ENCODE assay signal across 17 cellular contexts in genomic region chr15:52284164-52284563, GRCh38. TPM values are rescaled to one million over a fixed set of nuclear protein-coding genes. Genes with fewer than 3 reads are reported as not detected.
DNase-seq lines count a peak whose midpoint lies in the region; ATAC-seq and TF ChIP-seq lines count a peak whose summit lies in the region.
"Had no signal": no experiment of that assay in that cellular context is flagged by ENCODE, and none has a peak within 500 bp of the region (broad histone marks: within the 10 kb centered on the region; RNA-seq: fewer than 3 reads in every experiment).

No MANE protein-coding gene starts in this region.

- H4K20me1 ChIP-seq in fibroblast of lung (ENCODE audit: control insufficient read depth, extremely low read depth, insufficient read depth, low read length) = no peaks in the 10 kb centered on the region
- H4K20me1 ChIP-seq in smooth muscle cell (ENCODE audit: low read depth) = no peaks in the 10 kb centered on the region

- H3K27me3 Mint-ChIP-seq in activated naive CD8-positive, alpha-beta T cell treated with anti-CD3 and anti-CD28 coated beads, Interleukin-2, amount 50 U/mL, for 24 hours = peaks cover 2% of the 10 kb centered on the region
- no peaks in the 10 kb centered on the region for H3K27me3 Mint-ChIP-seq in activated naive CD8-positive, alpha-beta T cell treated with anti-CD3 and anti-CD28 coated beads for 36 hours
- H3K27me3 Mint-ChIP-seq: brain, IgD-negative memory B cell had no signal

- H3K4me2 ChIP-seq in fibroblast of lung (ENCODE audit: extremely low read depth, insufficient read depth, low read length) (no peak overlapping the region), smooth muscle cell (no peak overlapping the region)
- H3K4me2 ChIP-seq: GM23338 had no signal

- no peaks in the 10 kb centered on the region for H3K4me1 Mint-ChIP-seq in activated naive CD8-positive, alpha-beta T cell treated with anti-CD3 and anti-CD28 coated beads, Interleukin-2, amount 50 U/mL, for 24 hours
- no peaks in the 10 kb centered on the region for H3K4me1 Mint-ChIP-seq in activated naive CD8-positive, alpha-beta T cell treated with anti-CD3 and anti-CD28 coated beads for 36 hours

- H3K4me1 ChIP-seq in fibroblast of lung (ENCODE audit: control insufficient read depth, extremely low read depth, insufficient read depth, low read length) = no peaks in the 10 kb centered on the region
- H3K4me1 ChIP-seq in smooth muscle cell (ENCODE audit: low read depth) = no peaks in the 10 kb centered on the region

- no peak for DNase-seq in activated naive CD8-positive, alpha-beta T cell treated with anti-CD3 and anti-CD28 coated beads, Interleukin-2, amount 50 U/mL, for 24 hours
- no peak for DNase-seq in activated naive CD8-positive, alpha-beta T cell treated with anti-CD3 and anti-CD28 coated beads for 36 hours
- DNase-seq in RKO (ENCODE audit: low spot score) (peak; percentile 59), fibroblast of lung (ENCODE audit: low read depth in 2 of 2) (peak; percentile 37 to 62), smooth muscle cell (lab: John Stamatoyannopoulos, UW; ENCODE audit: unreplicated experiment) (no peak), hippocampal formation (lab: John Stamatoyannopoulos, UW) (no peak), omental fat pad (ENCODE audit: low spot score) (no peak), inferior parietal cortex (ENCODE audit: extremely low spot score) (no peak)
- DNase-seq: activated CD4-positive, alpha-beta T cell treated with anti-CD3 and anti-CD28 coated beads, Interleukin-2, amount 50 U/mL, for 1 hour; effector CD4-positive, alpha-beta T cell; NCI-H1105 treated with DMSO at 0.1 percent for 48 hours; SIG-M5; upper lobe of left lung had no signal

- H3K9me3 ChIP-seq in fibroblast of lung (ENCODE audit: control insufficient read depth, insufficient read depth, low read depth, low read length) = no peaks in the 10 kb centered on the region
- H3K9me3 ChIP-seq in smooth muscle cell (replicated peaks; ENCODE audit: low read depth) = no peaks in the 10 kb centered on the region
- H3K9me3 ChIP-seq: neutrophil, upper lobe of left lung had no signal

- H3K36me3 ChIP-seq in fibroblast of lung (ENCODE audit: control insufficient read depth, insufficient read depth, low read length) (no peaks in the 10 kb centered on the region), smooth muscle cell (ENCODE audit: low read depth) (no peaks in the 10 kb centered on the region)
- H3K36me3 ChIP-seq: neutrophil had no signal

- H3K4me3 Mint-ChIP-seq in activated naive CD8-positive, alpha-beta T cell treated with anti-CD3 and anti-CD28 coated beads, Interleukin-2, amount 50 U/mL, for 24 hours = no peak overlapping the region
- H3K4me3 Mint-ChIP-seq in activated naive CD8-positive, alpha-beta T cell treated with anti-CD3 and anti-CD28 coated beads for 36 hours = no peak overlapping the region
- H3K4me3 Mint-ChIP-seq: brain, GM23338, IgD-negative memory B cell had no signal

- H3K4me3 ChIP-seq in fibroblast of lung (replicated peaks in 1 of 4; ENCODE audit: control extremely low read depth in 1 of 4, insufficient read depth in 1 of 4, low read depth in 3 of 4, low read length in 4 of 4) (no peak overlapping the region), smooth muscle cell (no peak overlapping the region)
- H3K4me3 ChIP-seq: GM23338, upper lobe of left lung had no signal

- no peak overlapping the region for H2AFZ ChIP-seq in fibroblast of lung (ENCODE audit: low read length)
- H2AFZ ChIP-seq in smooth muscle cell (ENCODE audit: low read depth) = no peak overlapping the region
- H2AFZ ChIP-seq: GM23338 had no signal

- H3K9ac ChIP-seq in fibroblast of lung (ENCODE audit: insufficient read depth, low read length) = no peak overlapping the region
- no peak overlapping the region for H3K9ac ChIP-seq in smooth muscle cell (ENCODE audit: low read depth)

- no peak for TF ChIP-seq CTCF in fibroblast of lung (conservative IDR thresholded peaks at IDR 0.05 in 1 of 2, IDR thresholded peaks at IDR 0.05 in 1 of 2; ENCODE audit: low read depth in 1 of 2, low read length in 2 of 2)
- no peak for TF ChIP-seq CTCF in smooth muscle cell (IDR thresholded peaks at IDR 0.05; ENCODE audit: borderline replicate concordance, insufficient read depth, poor library complexity, severe bottlenecking)
- no peak for TF ChIP-seq CTCF in omental fat pad (IDR thresholded peaks at IDR 0.05)

- no peaks in the 10 kb centered on the region for H3K79me2 ChIP-seq in fibroblast of lung (ENCODE audit: control insufficient read depth, insufficient read depth, low read length)
- H3K79me2 ChIP-seq in smooth muscle cell (ENCODE audit: low read depth) = no peaks in the 10 kb centered on the region

- H3K27ac ChIP-seq in fibroblast of lung (ENCODE audit: insufficient read depth, low read length) (no peak overlapping the region), smooth muscle cell (ENCODE audit: low read depth) (no peak overlapping the region)
- H3K27ac ChIP-seq: neutrophil had no signal

- ATAC-seq in activated naive CD8-positive, alpha-beta T cell treated with anti-CD3 and anti-CD28 coated beads, Interleukin-2, amount 50 U/mL, for 24 hours = peak; percentile 38
- no peak for ATAC-seq in omental fat pad (ENCODE audit: low FRiP score)
- ATAC-seq: GM23338 had no signal

- no peaks in the 10 kb centered on the region for H3K27me3 ChIP-seq in fibroblast of lung (ENCODE audit: control insufficient read depth, insufficient read depth, low read length)
- no peaks in the 10 kb centered on the region for H3K27me3 ChIP-seq in smooth muscle cell (ENCODE audit: low read depth)
- H3K27me3 ChIP-seq: neutrophil, upper lobe of left lung had no signal

- H3F3A ChIP-seq in smooth muscle cell (ENCODE audit: low read depth) = no peaks in the 10 kb centered on the region

- H3K9me3 Mint-ChIP-seq in activated naive CD8-positive, alpha-beta T cell treated with anti-CD3 and anti-CD28 coated beads, Interleukin-2, amount 50 U/mL, for 24 hours = no peaks in the 10 kb centered on the region
- no peaks in the 10 kb centered on the region for H3K9me3 Mint-ChIP-seq in activated naive CD8-positive, alpha-beta T cell treated with anti-CD3 and anti-CD28 coated beads for 36 hours
- H3K9me3 Mint-ChIP-seq: IgD-negative memory B cell had no signal

- 69% methylated on average over 3 of the region's 3 CpGs for WGBS in smooth muscle cell (ENCODE audit: low lambda C conversion rate)

- H3K36me3 Mint-ChIP-seq in activated naive CD8-positive, alpha-beta T cell treated with anti-CD3 and anti-CD28 coated beads, Interleukin-2, amount 50 U/mL, for 24 hours (ENCODE audit: low read depth) = no peaks in the 10 kb centered on the region
- no peaks in the 10 kb centered on the region for H3K36me3 Mint-ChIP-seq in activated naive CD8-positive, alpha-beta T cell treated with anti-CD3 and anti-CD28 coated beads for 36 hours
- H3K36me3 Mint-ChIP-seq: IgD-negative memory B cell had no signal

- H3K27ac Mint-ChIP-seq in activated naive CD8-positive, alpha-beta T cell treated with anti-CD3 and anti-CD28 coated beads, Interleukin-2, amount 50 U/mL, for 24 hours = no peak overlapping the region
- no peak overlapping the region for H3K27ac Mint-ChIP-seq in activated naive CD8-positive, alpha-beta T cell treated with anti-CD3 and anti-CD28 coated beads for 36 hours
- H3K27ac Mint-ChIP-seq: brain, GM23338, IgD-negative memory B cell had no signal

RNA-seq across cellular contexts. Expression of gene MYO5C, which starts 11.4 kb away (rescaled TPM):
- total RNA-seq in activated naive CD8-positive, alpha-beta T cell treated with anti-CD3 and anti-CD28 coated beads for 36 hours = under 1 TPM; 0.56 to 0.98 TPM
- under 0.01 TPM in 2 replicates for total RNA-seq in fibroblast of lung
- polyA plus RNA-seq in fibroblast of lung = 0.05 and 0.07 TPM in 2 replicates
- 0.01 and 0.07 TPM in 2 replicates for polyA plus RNA-seq in fibroblast of lung (2012)
- polyA minus RNA-seq in fibroblast of lung (ENCODE audit: low replicate concordance) = not detected in 2 replicates
- total RNA-seq in smooth muscle cell = 1.5 TPM in 2 replicates
- polyA plus RNA-seq in smooth muscle cell = 0.26 and 0.69 TPM in 2 replicates
- total RNA-seq in omental fat pad = 10 to 100 TPM in 3 of 4 donors, 1 to 10 TPM in 1; 7.7 to 58.3 (median 15.5) TPM

Comparison
In these comparisons a context has a peak if more than half of its experiments do, and no peak if none do; other contexts are left out.
1. DNase-seq: peak in RKO (single experiment) and fibroblast of lung (2 of 2); none in activated naive CD8-positive, alpha-beta T cell treated with anti-CD3 and anti-CD28 coated beads, Interleukin-2, amount 50 U/mL, for 24 hours (single experiment), activated naive CD8-positive, alpha-beta T cell treated with anti-CD3 and anti-CD28 coated beads for 36 hours (single experiment), smooth muscle cell (single experiment), hippocampal formation (0 of 2), omental fat pad (single experiment) and inferior parietal cortex (single experiment).